Comparison of ENCODE assay signal across 15 cellular contexts in the genomic region with DNA sequence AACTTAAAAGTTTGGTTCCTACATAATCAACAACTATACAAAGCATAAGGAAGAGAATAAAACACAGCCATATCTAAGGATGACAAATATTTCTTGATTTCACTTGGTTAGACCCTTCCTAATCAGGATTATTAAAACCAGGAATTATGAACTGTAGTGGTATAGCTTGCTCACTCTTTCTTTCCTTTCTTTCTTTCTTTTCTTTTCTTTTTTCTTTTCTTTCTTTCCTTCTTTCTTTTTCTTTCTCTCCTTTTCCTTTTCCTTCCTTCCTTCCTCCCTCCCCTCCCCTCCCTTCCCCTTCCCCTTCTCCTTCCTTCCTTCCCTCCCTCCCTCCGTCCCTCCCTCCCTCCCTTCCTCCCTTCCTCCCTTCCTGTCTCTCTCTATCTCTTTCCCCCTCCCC.
"Had no signal": no experiment of that assay in that cellular context is flagged by ENCODE, and none has a peak within 500 bp of the region (broad histone marks: within the 10 kb centered on the region; RNA-seq: fewer than 3 reads in every experiment).

No MANE protein-coding gene starts in this region.

- DNase-seq: amniotic stem cell; dermis blood vessel endothelial cell; effector memory CD4-positive, alpha-beta T cell; esophagus squamous epithelium; heart right ventricle; left ventricle myocardium inferior; mammary epithelial cell; midbrain; nephron progenitor cell; occipital lobe; stomach; T1000 had no signal

- H3K27me3 ChIP-seq: esophagus squamous epithelium, SJSA1, stomach had no signal

- H3K36me3 ChIP-seq: cardiac muscle cell, esophagus squamous epithelium, heart right ventricle, left ventricle myocardium inferior, SJSA1, stomach had no signal

- H3K4me3 Mint-ChIP-seq: nephron progenitor cell, type B pancreatic cell had no signal

- H3K4me1 ChIP-seq: heart right ventricle, left ventricle myocardium inferior had no signal

- H3K27ac ChIP-seq: cardiac muscle cell, esophagus squamous epithelium, heart right ventricle, left ventricle myocardium inferior, SJSA1, stomach had no signal

- H3K4me3 ChIP-seq: cardiac muscle cell, esophagus squamous epithelium, heart right ventricle, left ventricle myocardium inferior, SJSA1, stomach had no signal

- H3K9me3 ChIP-seq: esophagus squamous epithelium, heart right ventricle, left ventricle myocardium inferior, SJSA1, stomach had no signal

- H3K36me3 Mint-ChIP-seq: type B pancreatic cell had no signal

- H3K27ac Mint-ChIP-seq: nephron progenitor cell, type B pancreatic cell had no signal

- ATAC-seq: heart right ventricle had no signal

- H3K9me3 Mint-ChIP-seq: nephron progenitor cell, type B pancreatic cell had no signal
